ENCODE assay signal across 8 cellular contexts in the genomic region with DNA sequence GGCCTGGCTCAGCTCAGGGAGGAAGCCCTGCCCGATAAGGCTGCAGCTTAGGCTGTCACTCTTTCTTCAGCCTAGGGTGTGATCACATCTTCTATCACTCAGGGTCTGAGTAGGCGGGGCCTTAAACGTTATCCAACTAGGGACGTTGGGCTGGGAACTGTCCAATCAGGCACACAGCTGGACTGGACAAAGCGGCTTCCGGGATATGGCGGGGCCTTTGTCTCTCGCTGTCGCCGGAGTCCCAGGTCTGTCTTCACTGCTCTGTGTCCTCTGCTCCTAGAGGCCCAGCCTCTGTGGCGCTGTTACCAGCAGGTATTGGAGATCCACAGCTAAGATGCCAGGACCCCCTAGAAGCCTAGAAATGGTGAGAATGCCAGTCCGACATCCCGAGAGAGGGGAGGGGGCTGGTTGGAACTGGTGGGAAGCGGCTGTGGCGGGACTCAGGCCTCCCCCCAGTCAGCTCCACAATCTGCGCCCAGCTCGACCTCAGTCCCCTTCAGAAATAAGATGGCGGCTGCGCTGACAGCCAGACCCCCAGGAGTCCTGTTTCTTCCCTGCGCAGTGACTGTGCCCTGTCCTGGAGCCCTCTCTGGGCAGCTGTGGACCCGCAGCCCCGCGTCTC. TPM values are rescaled to one million over a fixed set of nuclear protein-coding genes. Genes with fewer than 3 reads are reported as not detected.
DNase-seq lines count a peak whose midpoint lies in the region; ATAC-seq and TF ChIP-seq lines count a peak whose summit lies in the region.

A gene (plus strand): TSS at position 214 of the 622 bp plus-strand sequence. CDS start 121 bp downstream, at position 335.

- H3K36me3 Mint-ChIP-seq in T-cell: peaks cover 7% of the 10 kb centered on the region

- peaks cover 29% of the 10 kb centered on the region for H3K36me3 ChIP-seq in Karpas-422 (ENCODE audit: insufficient read depth, low read length)
- peaks cover 4% of the 10 kb centered on the region for H3K36me3 ChIP-seq in left ventricle myocardium inferior
- peaks cover 0 to 4% (median under 1%) of the 10 kb centered on the region in 4 donors for H3K36me3 ChIP-seq in upper lobe of left lung

- 0 to 1% methylated on average over 14 to 23 of the region's 23 CpGs for WGBS in upper lobe of left lung, 2 donors

- DNase-seq in DMS 273 (lab: John Stamatoyannopoulos, UW; ENCODE audit: unreplicated experiment) (peak; percentile 99), Karpas-422 (peak; percentile 98), T-cell (peak; percentile 49 to 86 (median 74)), amniotic stem cell (lab: John Stamatoyannopoulos, UW) (peak; percentile 93), left ventricle myocardium inferior (peak; percentile 90), posterior vena cava (ENCODE audit: low spot score) (peak; percentile 96), upper lobe of left lung (peak; percentile 79 to 97)

- peak within 1 kb of the TSS; percentile 93 for H3K4me2 ChIP-seq in Karpas-422 (ENCODE audit: low read depth, low read length, poor library complexity, severe bottlenecking)

- H3K4me1 ChIP-seq in Karpas-422 (ENCODE audit: low read length): peaks cover 8% of the 10 kb centered on the region
- H3K4me1 ChIP-seq in left ventricle myocardium inferior: peaks cover 26% of the 10 kb centered on the region
- peaks cover 9 to 17% (median 10%) of the 10 kb centered on the region in 4 donors for H3K4me1 ChIP-seq in upper lobe of left lung

- no peaks in the 10 kb centered on the region for H4K20me1 ChIP-seq in Karpas-422 (ENCODE audit: insufficient read depth, low read depth, low read length)

- CTCF ChIA-PET in T-cell (lab: Charles Lee): no interaction called here

- peak within 1 kb of the TSS; percentile 33 for H2AFZ ChIP-seq in Karpas-422 (ENCODE audit: low read length)

- H3K9me2 ChIP-seq in Karpas-422 (replicated peaks; ENCODE audit: insufficient read depth, low read length): no peaks in the 10 kb centered on the region

- H3K4me3 ChIP-seq in Karpas-422 (ENCODE audit: low read length) (peak within 1 kb of the TSS; percentile 87), left ventricle myocardium inferior (peak within 1 kb of the TSS; percentile 77), upper lobe of left lung (peak within 1 kb of the TSS; percentile 65 to 72 (median 66))

- peak within 1 kb of the TSS; percentile 93 to 96 for H3K27ac Mint-ChIP-seq in T-cell

- TF ChIP-seq POLR2A in upper lobe of left lung (IDR thresholded peaks at IDR 0.05): peak in 3 of 4 donors; percentile 78 to 89 (median 87)

- peaks cover 53% of the 10 kb centered on the region for H3K79me2 ChIP-seq in Karpas-422 (ENCODE audit: low read length)

- peak; percentile 100 for ATAC-seq in GM21576 (IDR thresholded peaks at IDR 0.05; ENCODE audit: unreplicated experiment)
- ATAC-seq in T-cell (replicated peaks in 1 of 4): peak; percentile 93 to 99 (median 98)
- peak; percentile 99 to 100 for ATAC-seq in upper lobe of left lung (ENCODE audit: low FRiP score in 2 of 2)

- no peaks in the 10 kb centered on the region for H3K27me3 Mint-ChIP-seq in T-cell

- H3K27me3 ChIP-seq in Karpas-422 (ENCODE audit: low read length) (no peaks in the 10 kb centered on the region), left ventricle myocardium inferior (ENCODE audit: low read depth) (no peaks in the 10 kb centered on the region), upper lobe of left lung (no peaks in the 10 kb centered on the region)

- peak within 1 kb of the TSS; percentile 84 for H3K9ac ChIP-seq in Karpas-422 (ENCODE audit: low read length)

- H3K9me3 ChIP-seq in Karpas-422 (ENCODE audit: low read length) (peaks cover 4% of the 10 kb centered on the region; the same call in 1 of the 2 replicates), left ventricle myocardium inferior (replicated peaks) (no peaks in the 10 kb centered on the region), upper lobe of left lung (no peaks in the 10 kb centered on the region)

- TF ChIP-seq EP300 in upper lobe of left lung (IDR thresholded peaks at IDR 0.05): no peak

- peaks cover 0 to 17% (median 14%) of the 10 kb centered on the region in 3 donors for H3K4me1 Mint-ChIP-seq in T-cell

- no peaks in the 10 kb centered on the region for H3K9me3 Mint-ChIP-seq in T-cell

- H3K27ac ChIP-seq in Karpas-422 (ENCODE audit: low read length) (peak within 1 kb of the TSS; percentile 38), left ventricle myocardium inferior (replicated peaks) (peak within 1 kb of the TSS; percentile 89), upper lobe of left lung (peak within 1 kb of the TSS; percentile 87 to 93 (median 91))

- peak within 1 kb of the TSS; percentile 89 to 94 (median 92) for H3K4me3 Mint-ChIP-seq in T-cell

- intact Hi-C loops in left ventricle myocardium inferior (cut with micrococcal nuclease) (no loop called here), posterior vena cava (cut with DNase I) (no loop called here)

- POLR2A ChIA-PET in T-cell (lab: Charles Lee): interaction anchor here (0.6 to 1.2 kb wide), 8 partner anchors 8 to 692 kb away, joined by 3 to 11 read pairs (median 4); a partner anchor contains a TSS

- peak; percentile 10 for TF ChIP-seq CTCF in left ventricle myocardium inferior (IDR thresholded peaks at IDR 0.05; ENCODE audit: borderline replicate concordance)
- no peak for TF ChIP-seq CTCF in upper lobe of left lung (IDR thresholded peaks at IDR 0.05)

RNA-seq across cellular contexts. Expression of the gene that starts here (rescaled TPM):
- 15.7 and 35.1 TPM in 2 replicates for total RNA-seq in Karpas-422 (2014; rRNA removed; shearing (Covaris generic); ENCODE audit: low replicate concordance)
- 10 to 100 TPM in 4 of 5 donors, 1 to 10 TPM in 1; 9.8 to 15.4 (median 13.8) TPM for total RNA-seq in T-cell
- total RNA-seq in left ventricle myocardium inferior: 8.4 TPM
- total RNA-seq in posterior vena cava: 10 to 100 TPM; 12.8 to 14.1 TPM
- total RNA-seq in upper lobe of left lung: 10 to 100 TPM; 15.5 to 60.0 (median 18.9) TPM

Comparison
In these comparisons a context has a peak if more than half of its experiments do, and no peak if none do; other contexts are left out.
1. Peak in every context shown above with its lines: DNase-seq, ATAC-seq, H3K4me3 ChIP-seq and H3K27ac ChIP-seq.
2. H3K27ac ChIP-seq: peak in every context shown above with its lines; median percentile 91 in upper lobe of left lung; 89 in left ventricle myocardium inferior; 38 in Karpas-422.